In genomic region chr20:10007158-10007557, GRCh38 we compare ENCODE assay signal across 16 cellular contexts. TPM values are rescaled to one million over a fixed set of nuclear protein-coding genes. Genes with fewer than 3 reads are reported as not detected.
A peak's percentile ranks its signal among the peaks of the same experiment; 100 is the strongest.
DNase-seq lines count a peak whose midpoint lies in the region; ATAC-seq and TF ChIP-seq lines count a peak whose summit lies in the region.
"Had no signal": no experiment of that assay in that cellular context is flagged by ENCODE, and none has a peak within 500 bp of the region (broad histone marks: within the 10 kb centered on the region; RNA-seq: fewer than 3 reads in every experiment).

No MANE protein-coding gene starts in this region.

- H3K27ac Mint-ChIP-seq in progenitor cell of endocrine pancreas (peak overlapping the region; percentile 7), nephron progenitor cell (no peak overlapping the region)
- H3K27ac Mint-ChIP-seq: CD4-positive, alpha-beta T cell; CD8-positive, alpha-beta T cell had no signal

- no peak overlapping the region for H3K4me3 ChIP-seq in HEK293 (ENCODE audit: low read depth, low read length)
- H3K4me3 ChIP-seq: BLaER1, GM12878 had no signal

- no peaks in the 10 kb centered on the region for H3K9me3 ChIP-seq in HEK293 (ENCODE audit: control insufficient read depth, insufficient read depth, low read depth, low read length)
- H3K9me3 ChIP-seq: BE2C, BLaER1, Caco-2 had no signal

- no peak for ATAC-seq in GM18498 (IDR thresholded peaks at IDR 0.05; ENCODE audit: unreplicated experiment)
- ATAC-seq: CD8-positive, alpha-beta T cell; GM12878 had no signal

- H3K4me3 Mint-ChIP-seq in progenitor cell of endocrine pancreas (ENCODE audit: low read depth), result no peak overlapping the region
- no peak overlapping the region for H3K4me3 Mint-ChIP-seq in nephron progenitor cell
- H3K4me3 Mint-ChIP-seq: CD4-positive, alpha-beta T cell; CD8-positive, alpha-beta T cell had no signal

- no peaks in the 10 kb centered on the region for H3K36me3 ChIP-seq in HEK293 (ENCODE audit: control insufficient read depth in 2 of 2, insufficient read depth in 1 of 2, low read length in 2 of 2)
- H3K36me3 ChIP-seq: BE2C, BLaER1 had no signal

- CTCF ChIA-PET in HEK293 (lab: Yijun Ruan, JAX), result interaction anchor here (0.6 kb wide), 1 partner anchor 176 kb away, joined by 4 read pairs; no protein-coding TSS in a partner anchor

- no peak overlapping the region for H3K27ac ChIP-seq in HEK293 (ENCODE audit: extremely low read depth, low read depth, low read length)
- H3K27ac ChIP-seq: BLaER1 had no signal

- H3K36me3 Mint-ChIP-seq in progenitor cell of endocrine pancreas (ENCODE audit: insufficient read depth) (no peaks in the 10 kb centered on the region), nephron progenitor cell (ENCODE audit: low read depth) (no peaks in the 10 kb centered on the region)
- H3K36me3 Mint-ChIP-seq: CD8-positive, alpha-beta T cell had no signal

- H3K4me1 Mint-ChIP-seq in progenitor cell of endocrine pancreas (ENCODE audit: low read depth) (peaks cover 22% of the 10 kb centered on the region), nephron progenitor cell (peaks cover 6% of the 10 kb centered on the region)

- POLR2A ChIA-PET in HEK293 (lab: Yijun Ruan, JAX), result no interaction called here

- H3K27me3 Mint-ChIP-seq in progenitor cell of endocrine pancreas (peaks cover 12% of the 10 kb centered on the region), nephron progenitor cell (ENCODE audit: low read depth, poor library complexity) (peaks cover 3% of the 10 kb centered on the region)

- peaks cover 4% of the 10 kb centered on the region for H3K9me3 Mint-ChIP-seq in progenitor cell of endocrine pancreas (ENCODE audit: low read depth)
- H3K9me3 Mint-ChIP-seq in nephron progenitor cell, result peaks cover 4% of the 10 kb centered on the region
- H3K9me3 Mint-ChIP-seq: CD4-positive, alpha-beta T cell; CD8-positive, alpha-beta T cell had no signal

- H3K4me1 ChIP-seq in HEK293 (ENCODE audit: control insufficient read depth, insufficient read depth, low read length), result peaks cover 8% of the 10 kb centered on the region; the same call in 1 of the 2 replicates
- H3K4me1 ChIP-seq: BE2C, BLaER1, Caco-2 had no signal

- DNase-seq in progenitor cell of endocrine pancreas (ENCODE audit: low spot score, unreplicated experiment) (no peak), nephron progenitor cell (no peak), HUDEP-2 (lab: John Stamatoyannopoulos, UW; ENCODE audit: unreplicated experiment in 76 of 76) (no peak)
- DNase-seq: 8988T; ACHN; BE2C; Caco-2; Calu3; CD4-positive, alpha-beta T cell; CD8-positive, alpha-beta T cell; EL; GDM1 had no signal

- no peak for TF ChIP-seq CTCF in HEK293 (tag by site-specific recombination; IDR thresholded peaks at IDR 0.05)
- no peak for TF ChIP-seq CTCF in progenitor cell of endocrine pancreas (IDR thresholded peaks at IDR 0.05; ENCODE audit: unreplicated experiment)
- no peak for TF ChIP-seq CTCF in nephron progenitor cell (IDR thresholded peaks at IDR 0.05)

TF ChIP-seq in HEK293, 187 proteins besides CTCF, POLR2A, EP300 and RAD21:
- TF ChIP-seq ZSCAN18 (tag by site-specific recombination; IDR thresholded peaks at IDR 0.05), result no peak
- no peak for TF ChIP-seq KLF17 (tag by site-specific recombination; IDR thresholded peaks at IDR 0.05)
- TF ChIP-seq ZNF670 (tag by site-specific recombination; IDR thresholded peaks at IDR 0.05; ENCODE audit: low read depth), result no peak
- no peak for TF ChIP-seq ZNF223 (tag by site-specific recombination; IDR thresholded peaks at IDR 0.05)
- TF ChIP-seq SCRT2 (tag by site-specific recombination; IDR thresholded peaks at IDR 0.05), result peak; percentile 92
- no peak for TF ChIP-seq RBAK (tag by site-specific recombination; IDR thresholded peaks at IDR 0.05)
- TF ChIP-seq SCRT1 (tag by site-specific recombination; IDR thresholded peaks at IDR 0.05; ENCODE audit: borderline replicate concordance), result peak; percentile 76
- TF ChIP-seq ZNF600 (tag by site-specific recombination; IDR thresholded peaks at IDR 0.05), result no peak
- TF ChIP-seq ZNF140 (tag by site-specific recombination; IDR thresholded peaks at IDR 0.05), result no peak

RNA-seq across cellular contexts. Expression of gene ANKEF1, which starts 27.6 kb away (rescaled TPM):
- 10.9 and 12.5 TPM in 2 replicates for total RNA-seq in progenitor cell of endocrine pancreas
